In the genomic region with DNA sequence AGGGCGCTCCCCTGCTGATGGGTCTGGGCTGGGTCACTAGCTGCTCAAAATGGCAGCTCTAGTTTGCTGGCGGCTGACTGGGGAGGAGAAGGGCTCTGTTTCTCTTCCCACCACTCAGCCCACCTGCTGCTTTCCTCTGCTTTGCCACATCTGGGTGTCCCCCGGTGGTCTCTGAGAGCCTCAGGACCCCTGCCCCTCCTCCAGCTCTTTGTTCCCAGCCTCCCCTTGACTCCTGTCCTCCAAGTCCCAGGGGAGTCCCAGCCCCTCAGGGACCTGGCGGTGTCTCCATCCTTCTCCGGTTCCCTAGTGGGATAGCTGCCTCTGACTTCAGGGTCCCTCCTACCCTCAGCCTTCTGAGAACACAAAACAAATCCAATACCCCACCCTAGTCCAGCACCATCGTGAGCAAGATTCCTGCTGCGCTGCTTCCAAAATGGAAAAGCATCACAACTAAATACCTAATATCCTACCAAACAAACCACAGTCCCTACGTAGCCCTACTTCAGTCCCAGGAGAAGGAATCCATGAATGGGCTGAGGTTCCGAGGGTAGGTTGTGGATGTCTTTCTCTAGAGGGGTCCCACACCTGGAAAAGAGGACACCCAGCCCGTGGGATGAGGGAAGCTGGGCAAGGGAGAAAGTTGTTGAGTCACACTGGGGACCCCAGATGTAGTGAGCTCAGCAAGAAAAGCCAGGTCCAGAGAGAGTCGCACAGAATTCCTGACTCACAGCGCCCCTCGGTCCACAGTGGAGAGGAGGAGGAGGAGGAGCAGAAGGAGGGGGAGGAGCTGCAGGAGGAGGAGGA, we compare ENCODE assay signal across 18 cellular contexts. TPM values are rescaled to one million over a fixed set of nuclear protein-coding genes. Genes with fewer than 3 reads are reported as not detected.
DNase-seq lines count a peak whose midpoint lies in the region; ATAC-seq and TF ChIP-seq lines count a peak whose summit lies in the region.
"Had no signal": no experiment of that assay in that cellular context is flagged by ENCODE, and none has a peak within 500 bp of the region (broad histone marks: within the 10 kb centered on the region; RNA-seq: fewer than 3 reads in every experiment).

No MANE protein-coding gene starts in this region.

- H3K9me3 ChIP-seq in adipocyte (ENCODE audit: control insufficient read depth, low read length) (no peaks in the 10 kb centered on the region), left ventricle myocardium inferior (replicated peaks) (no peaks in the 10 kb centered on the region)
- H3K9me3 ChIP-seq: HAP-1, lower lobe of right lung had no signal

- no peak for ATAC-seq in GM18870 (IDR thresholded peaks at IDR 0.05; ENCODE audit: unreplicated experiment)
- ATAC-seq: GM12878; naive thymus-derived CD4-positive, alpha-beta T cell had no signal

- intact Hi-C loops in left ventricle myocardium inferior (cut with micrococcal nuclease): loop anchor here (10.0 kb wide), 1 partner anchor 76 kb away; no protein-coding TSS in a partner anchor

- DNase-seq in adipocyte (ENCODE audit: low read depth) (no peak), left ventricle myocardium inferior (peak; percentile 61), retina (peak; percentile 48), NCI-H2029 (lab: John Stamatoyannopoulos, UW) (no peak), kidney glomerular epithelial cell (lab: John Stamatoyannopoulos, UW) (no peak), SK-N-DZ (ENCODE audit: low spot score) (no peak)
- DNase-seq: activated naive CD4-positive, alpha-beta T cell; lower lobe of right lung; naive thymus-derived CD4-positive, alpha-beta T cell; NCI-H2029 treated with DMSO at 0.1 percent for 48 hours; NCI-H524 treated with DMSO at 0.1 percent for 48 hours; OCI-M1; stimulated activated CD4-positive, alpha-beta T cell treated with anti-CD3 and anti-CD28 coated beads, Interleukin-2, amount 100 ng/mL, for 48 hours; stimulated activated CD8-positive, alpha-beta memory T cell treated with anti-CD3 and anti-CD28 coated beads, Interleukin-4, amount 100 ng/mL, for 48 hours had no signal

- H3K4me1 ChIP-seq in adipocyte (ENCODE audit: control insufficient read depth, insufficient read depth, low read length) (peaks cover 26% of the 10 kb centered on the region), left ventricle myocardium inferior (peaks cover 55% of the 10 kb centered on the region)
- H3K4me1 ChIP-seq: HAP-1 had no signal

- H3K27me3 ChIP-seq in adipocyte (replicated peaks; ENCODE audit: control insufficient read depth, insufficient read depth, low read length): no peaks in the 10 kb centered on the region
- H3K27me3 ChIP-seq in left ventricle myocardium inferior (ENCODE audit: low read depth): no peaks in the 10 kb centered on the region

- TF ChIP-seq CTCF in 22Rv1 (IDR thresholded peaks at IDR 0.05) (no peak), left ventricle myocardium inferior (IDR thresholded peaks at IDR 0.05; ENCODE audit: borderline replicate concordance) (no peak)

- H3K36me3 ChIP-seq in adipocyte (ENCODE audit: control insufficient read depth, insufficient read depth, low read length, severe bottlenecking) (peaks cover 88% of the 10 kb centered on the region), left ventricle myocardium inferior (peaks cover 86% of the 10 kb centered on the region)
- H3K36me3 ChIP-seq: HAP-1 had no signal

- peak overlapping the region; percentile 39 for H3K9ac ChIP-seq in adipocyte (ENCODE audit: low read length)

- H3K27ac ChIP-seq in 22Rv1 (peak overlapping the region; percentile 22; the same call in 1 of the 2 replicates), left ventricle myocardium inferior (replicated peaks) (peak overlapping the region; percentile 75)
- H3K27ac ChIP-seq: lower lobe of right lung had no signal

- no peak overlapping the region for H3K4me3 ChIP-seq in adipocyte (ENCODE audit: low read length)
- no peak overlapping the region for H3K4me3 ChIP-seq in left ventricle myocardium inferior
- H3K4me3 ChIP-seq: GM12878, HAP-1, lower lobe of right lung had no signal

RNA-seq across cellular contexts. Expression of gene NNMT, which starts 45.0 kb away (rescaled TPM):
- total RNA-seq in left ventricle myocardium inferior: 32.6 TPM
- polyA plus RNA-seq in SK-N-DZ (2014; cell fraction: cytosol; rRNA removed): not detected in 2 replicates
- polyA plus RNA-seq in SK-N-DZ (2014; cell fraction: nucleus; rRNA removed): not detected in 2 replicates
- total RNA-seq: GM12878; naive thymus-derived CD4-positive, alpha-beta T cell had no signal
- polyA plus RNA-seq: naive thymus-derived CD4-positive, alpha-beta T cell had no signal

Comparison
In these comparisons a context has a peak if more than half of its experiments do, and no peak if none do; other contexts are left out.
1. DNase-seq: peak in left ventricle myocardium inferior (single experiment) and retina (single experiment); none in adipocyte (single experiment), NCI-H2029 (single experiment), kidney glomerular epithelial cell (single experiment) and SK-N-DZ (single experiment).